ENCODE assay signal across 8 cellular contexts in genomic region chr2:64327510-64328414, GRCh38.
DNase-seq lines count a peak whose midpoint lies in the region; ATAC-seq and TF ChIP-seq lines count a peak whose summit lies in the region.

No MANE protein-coding gene starts in this region.

- ATAC-seq in HG02571 (IDR thresholded peaks at IDR 0.05; ENCODE audit: unreplicated experiment) (peak; percentile 28), omental fat pad (ENCODE audit: low FRiP score) (no peak), GM21717 (IDR thresholded peaks at IDR 0.05; ENCODE audit: unreplicated experiment) (no peak)

- peaks cover 0 to 1% (median 0%) of the 10 kb centered on the region in 7 donors for H3K9me3 Mint-ChIP-seq in CD14-positive monocyte

- no peaks in the 10 kb centered on the region for H3K36me3 Mint-ChIP-seq in CD14-positive monocyte

- intact Hi-C loops in CD14-positive monocyte (cut with micrococcal nuclease) (loop anchor here (1.0 to 10.0 kb wide), 3 partner anchors 193 to 280 kb away; no protein-coding TSS in a partner anchor), ascending aorta (cut with DNase I) (loop anchor here (1.0 kb wide), 1 partner anchor 278 kb away; no protein-coding TSS in a partner anchor)

- H3K27ac ChIP-seq in ascending aorta: peak overlapping the region; percentile 88 to 93

- H3K4me3 Mint-ChIP-seq in CD14-positive monocyte: peak overlapping the region; percentile 60 to 78

- peaks cover 29% of the 10 kb centered on the region for H3K4me1 Mint-ChIP-seq in CD14-positive monocyte

- peak overlapping the region in 1 of 2 donors; percentile 27 for H3K4me3 ChIP-seq in ascending aorta

- TF ChIP-seq CTCF in CD14-positive monocyte (IDR thresholded peaks at IDR 0.05) (peak; percentile 58), ascending aorta (IDR thresholded peaks at IDR 0.05) (peak; percentile 32 to 66 (median 64)), omental fat pad (IDR thresholded peaks at IDR 0.05) (no peak)

- H3K9me3 ChIP-seq in ascending aorta: no peaks in the 10 kb centered on the region

- peaks cover 0 to 10% (median 2%) of the 10 kb centered on the region in 3 donors for H3K27me3 Mint-ChIP-seq in CD14-positive monocyte (ENCODE audit: low read depth in 3 of 3)

- no peaks in the 10 kb centered on the region for H3K36me3 ChIP-seq in ascending aorta

- no peaks in the 10 kb centered on the region for H3K27me3 ChIP-seq in ascending aorta

- DNase-seq in CD14-positive monocyte (ENCODE audit: low spot score): peak; percentile 57
- peak; percentile 13 for DNase-seq in SKM-1 treated with dmso at 0.1 percent for 144 hours (lab: John Stamatoyannopoulos, UW; ENCODE audit: unreplicated experiment)
- peak in 1 of 2 donors; percentile 72 for DNase-seq in ascending aorta (ENCODE audit: low spot score in 2 of 2)
- peak in 50 of 51 donors; percentile 8 to 92 (median 45) for DNase-seq in hypothalamus (lab: John Stamatoyannopoulos, UW)
- peak; percentile 45 for DNase-seq in stimulated activated CD4-positive, alpha-beta T cell treated with anti-CD3 and anti-CD28 coated beads, Interleukin-12 subunit alpha, Interleukin-12 subunit beta, amount 100 ng/mL, for 4 hours
- DNase-seq in omental fat pad (ENCODE audit: low spot score): no peak

- peak overlapping the region; percentile 30 to 98 (median 70) for H3K27ac Mint-ChIP-seq in CD14-positive monocyte

- H3K4me1 ChIP-seq in ascending aorta: peaks cover 13 to 35% of the 10 kb centered on the region in 2 donors

Comparison
In these comparisons a context has a peak if more than half of its experiments do, and no peak if none do; other contexts are left out.
1. CTCF ChIP-seq: peak in CD14-positive monocyte (single experiment) and ascending aorta (3 of 3); none in omental fat pad (0 of 3).